15 cellular contexts compared by ENCODE assay signal in genomic region chr16:2006317-2006716, GRCh38. TPM values are rescaled to one million over a fixed set of nuclear protein-coding genes. Genes with fewer than 3 reads are reported as not detected.
DNase-seq lines count a peak whose midpoint lies in the region; ATAC-seq and TF ChIP-seq lines count a peak whose summit lies in the region.
"Had no signal": no experiment of that assay in that cellular context is flagged by ENCODE, and none has a peak within 500 bp of the region (broad histone marks: within the 10 kb centered on the region; RNA-seq: fewer than 3 reads in every experiment).

No MANE protein-coding gene starts in this region.

- no peak for TF ChIP-seq CTCF in HEK293 (tag by site-specific recombination; IDR thresholded peaks at IDR 0.05)

- H3K36me3 Mint-ChIP-seq in activated naive CD8-positive, alpha-beta T cell treated with anti-CD3 and anti-CD28 coated beads, Interleukin-2, amount 50 U/mL, for 24 hours (ENCODE audit: low read depth): peaks cover 26% of the 10 kb centered on the region
- H3K36me3 Mint-ChIP-seq in natural killer cell treated with Interleukin-12 subunit alpha and Interleukin-12 subunit beta and Interleukin-15 and Interleukin-18, amount 100 ng/mL, for 72 hours: no peaks in the 10 kb centered on the region

- no peaks in the 10 kb centered on the region for H3K27me3 Mint-ChIP-seq in activated naive CD8-positive, alpha-beta T cell treated with anti-CD3 and anti-CD28 coated beads, Interleukin-2, amount 50 U/mL, for 24 hours
- no peaks in the 10 kb centered on the region for H3K27me3 Mint-ChIP-seq in natural killer cell treated with Interleukin-12 subunit alpha and Interleukin-12 subunit beta and Interleukin-15 and Interleukin-18, amount 100 ng/mL, for 72 hours

- POLR2A ChIA-PET in HEK293 (lab: Yijun Ruan, JAX): no interaction called here

- H3K4me3 ChIP-seq in BLaER1 (no peak overlapping the region), HEK293 (ENCODE audit: low read depth, low read length) (no peak overlapping the region)

- H3K27me3 ChIP-seq in BLaER1: no peaks in the 10 kb centered on the region

- H3K9me3 Mint-ChIP-seq in activated naive CD8-positive, alpha-beta T cell treated with anti-CD3 and anti-CD28 coated beads, Interleukin-2, amount 50 U/mL, for 24 hours: no peaks in the 10 kb centered on the region
- no peaks in the 10 kb centered on the region for H3K9me3 Mint-ChIP-seq in natural killer cell treated with Interleukin-12 subunit alpha and Interleukin-12 subunit beta and Interleukin-15 and Interleukin-18, amount 100 ng/mL, for 72 hours

- H3K27ac Mint-ChIP-seq in activated naive CD8-positive, alpha-beta T cell treated with anti-CD3 and anti-CD28 coated beads, Interleukin-2, amount 50 U/mL, for 24 hours: peak overlapping the region; percentile 62
- H3K27ac Mint-ChIP-seq in natural killer cell treated with Interleukin-12 subunit alpha and Interleukin-12 subunit beta and Interleukin-15 and Interleukin-18, amount 100 ng/mL, for 72 hours: peak overlapping the region in 1 of 2 donors; percentile 63

- H3K4me1 Mint-ChIP-seq in activated naive CD8-positive, alpha-beta T cell treated with anti-CD3 and anti-CD28 coated beads, Interleukin-2, amount 50 U/mL, for 24 hours: peaks cover 45% of the 10 kb centered on the region
- peaks cover 32 to 37% of the 10 kb centered on the region in 2 donors for H3K4me1 Mint-ChIP-seq in natural killer cell treated with Interleukin-12 subunit alpha and Interleukin-12 subunit beta and Interleukin-15 and Interleukin-18, amount 100 ng/mL, for 72 hours (ENCODE audit: low read depth in 2 of 2)

- H3K27ac ChIP-seq in BLaER1 (peak overlapping the region; percentile 71), HEK293 (ENCODE audit: extremely low read depth, low read depth, low read length) (no peak overlapping the region; the same call in 1 of the 2 replicates)
- H3K27ac ChIP-seq: parathyroid adenoma had no signal

- H3K4me1 ChIP-seq in BLaER1: peaks cover 65% of the 10 kb centered on the region
- peaks cover 29% of the 10 kb centered on the region for H3K4me1 ChIP-seq in HEK293 (ENCODE audit: control insufficient read depth, insufficient read depth, low read length)

- H3K4me3 Mint-ChIP-seq in activated naive CD8-positive, alpha-beta T cell treated with anti-CD3 and anti-CD28 coated beads, Interleukin-2, amount 50 U/mL, for 24 hours: peak overlapping the region; percentile 45
- H3K4me3 Mint-ChIP-seq in natural killer cell treated with Interleukin-12 subunit alpha and Interleukin-12 subunit beta and Interleukin-15 and Interleukin-18, amount 100 ng/mL, for 72 hours: peak overlapping the region; percentile 95

- H3K9ac ChIP-seq in BLaER1: peak overlapping the region; percentile 94
- H3K9ac ChIP-seq: parathyroid adenoma had no signal

- peak overlapping the region; percentile 97 for H3K4me2 ChIP-seq in BLaER1

- no peaks in the 10 kb centered on the region for H3K9me3 ChIP-seq in BLaER1
- H3K9me3 ChIP-seq in HEK293 (ENCODE audit: control insufficient read depth, insufficient read depth, low read depth, low read length): no peaks in the 10 kb centered on the region

- H3K36me3 ChIP-seq in BLaER1 (peaks cover 42% of the 10 kb centered on the region), HEK293 (ENCODE audit: control insufficient read depth in 2 of 2, insufficient read depth in 1 of 2, low read length in 2 of 2) (peaks cover 0 to 52% of the 10 kb centered on the region in 2 experiments; a peak in 2 of 3 replicates)

- peaks cover 82% of the 10 kb centered on the region for H4K20me1 ChIP-seq in BLaER1

- DNase-seq in activated naive CD8-positive, alpha-beta T cell treated with anti-CD3 and anti-CD28 coated beads, Interleukin-2, amount 50 U/mL, for 24 hours: no peak
- no peak for DNase-seq in natural killer cell treated with Interleukin-12 subunit alpha and Interleukin-12 subunit beta and Interleukin-15 and Interleukin-18, amount 100 ng/mL, for 72 hours (ENCODE audit: low spot score)
- no peak for DNase-seq in stimulated activated CD8-positive, alpha-beta memory T cell treated with anti-CD3 and anti-CD28 coated beads, Interleukin-4, amount 100 ng/mL, for 48 hours
- DNase-seq in hippocampal formation (lab: John Stamatoyannopoulos, UW): no peak
- DNase-seq: effector CD8-positive, alpha-beta T cell; mammary epithelial cell; NCI-H187 treated with DMSO at 0.1 percent for 48 hours; NCI-H748 treated with DMSO at 0.1 percent for 48 hours; Right ventricle myocardium superior had no signal

- CTCF ChIA-PET in HEK293 (lab: Yijun Ruan, JAX): interaction anchor here (1.3 kb wide), 1 partner anchor 46 kb away, joined by 3 read pairs; no protein-coding TSS in a partner anchor

- no peak for ATAC-seq in activated naive CD8-positive, alpha-beta T cell treated with anti-CD3 and anti-CD28 coated beads, Interleukin-2, amount 50 U/mL, for 24 hours
- ATAC-seq in natural killer cell treated with Interleukin-12 subunit alpha and Interleukin-12 subunit beta and Interleukin-15 and Interleukin-18, amount 100 ng/mL, for 72 hours: no peak
- ATAC-seq in GM19351 (IDR thresholded peaks at IDR 0.05; ENCODE audit: unreplicated experiment) (no peak), HG03442 (IDR thresholded peaks at IDR 0.05; ENCODE audit: unreplicated experiment) (no peak)

TF ChIP-seq in HEK293, 187 proteins besides CTCF, POLR2A, EP300 and RAD21:
- TF ChIP-seq ZBTB26 (tag by site-specific recombination; optimal IDR thresholded peaks at IDR 0.05) (peak; percentile 0), ZFP69B (tag by site-specific recombination; IDR thresholded peaks at IDR 0.05) (no peak)

RNA-seq across cellular contexts. Expression of gene ZNF598, which starts 3.3 kb away (rescaled TPM):
- 100 to 1,000 TPM in 1 of 2 donors, 10 to 100 TPM in 1; 83.1 to 163 TPM for total RNA-seq in natural killer cell treated with Interleukin-12 subunit alpha and Interleukin-12 subunit beta and Interleukin-15 and Interleukin-18, amount 100 ng/mL, for 72 hours

RNA-seq across cellular contexts. Expression of gene NPW, which starts 13.3 kb away (rescaled TPM):
- total RNA-seq in natural killer cell treated with Interleukin-12 subunit alpha and Interleukin-12 subunit beta and Interleukin-15 and Interleukin-18, amount 100 ng/mL, for 72 hours: 1 to 10 TPM; 1.5 to 3.5 TPM
- total RNA-seq: Right ventricle myocardium superior, urinary bladder had no signal

RNA-seq across cellular contexts. Expression of gene SYNGR3, which starts 16.5 kb away (rescaled TPM):
- 10 to 100 TPM; 21.3 to 43.6 TPM for total RNA-seq in natural killer cell treated with Interleukin-12 subunit alpha and Interleukin-12 subunit beta and Interleukin-15 and Interleukin-18, amount 100 ng/mL, for 72 hours

RNA-seq across cellular contexts. Expression of gene NHERF2, which starts 20.4 kb away (rescaled TPM):
- 1 to 10 TPM; 3.8 to 4.5 TPM for total RNA-seq in natural killer cell treated with Interleukin-12 subunit alpha and Interleukin-12 subunit beta and Interleukin-15 and Interleukin-18, amount 100 ng/mL, for 72 hours

RNA-seq across cellular contexts. Expression of gene GFER, which starts 22.3 kb away (rescaled TPM):
- 10 to 100 TPM; 31.9 to 41.7 TPM for total RNA-seq in natural killer cell treated with Interleukin-12 subunit alpha and Interleukin-12 subunit beta and Interleukin-15 and Interleukin-18, amount 100 ng/mL, for 72 hours
